In the genomic region with DNA sequence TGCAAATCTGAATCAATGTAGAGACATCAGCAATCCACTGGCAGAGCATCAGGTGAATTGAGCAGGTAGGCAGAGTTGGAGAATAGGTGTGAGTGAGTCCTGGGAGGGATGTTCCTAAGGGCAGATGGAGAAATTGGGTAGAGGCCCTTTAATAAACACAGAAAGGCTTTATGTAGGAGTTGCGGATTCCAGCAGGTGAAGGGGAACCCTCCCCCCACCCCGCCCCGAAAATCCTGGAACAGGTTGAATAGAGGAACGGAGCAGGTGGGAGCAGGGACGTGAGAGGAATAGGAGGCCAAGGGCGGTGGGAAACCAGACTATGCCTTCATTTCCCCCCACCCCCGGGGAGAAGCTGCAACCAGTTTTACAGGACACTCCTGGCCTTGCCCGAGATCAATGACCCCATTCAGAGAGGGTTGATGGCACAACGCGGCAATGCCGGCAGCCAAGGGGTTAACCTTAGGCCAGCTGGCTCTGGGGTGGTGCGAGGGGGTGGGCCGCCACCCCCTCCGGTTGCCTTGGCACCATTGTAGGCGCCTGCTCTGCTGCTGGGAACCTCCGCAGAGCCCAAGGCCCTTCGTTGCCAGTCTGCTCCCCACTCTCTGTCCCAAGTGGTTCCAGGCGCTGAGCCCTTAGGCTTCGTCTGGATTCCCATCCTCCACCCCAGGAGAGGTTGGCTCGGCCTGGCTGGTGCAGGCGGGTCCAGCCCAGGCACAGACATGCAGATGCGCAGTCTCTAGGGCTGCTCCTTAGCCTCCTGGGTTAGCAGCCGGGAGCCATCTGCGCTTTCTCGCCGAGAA, we compare ENCODE assay signal across 8 cellular contexts. TPM values are rescaled to one million over a fixed set of nuclear protein-coding genes. Genes with fewer than 3 reads are reported as not detected.
A peak's percentile ranks its signal among the peaks of the same experiment; 100 is the strongest.
DNase-seq lines count a peak whose midpoint lies in the region; TF ChIP-seq lines count a peak whose summit lies in the region.

No MANE protein-coding gene starts in this region.

- H3K9ac ChIP-seq in duodenal mucosa (ENCODE audit: low read depth in 1 of 2, low read length in 2 of 2) = no peak overlapping the region
- no peak overlapping the region for H3K9ac ChIP-seq in mesenchymal stem cell (ENCODE audit: low read length)

- no peak overlapping the region for H2AK5ac ChIP-seq in mesenchymal stem cell (ENCODE audit: low read length, severe bottlenecking)

- TF ChIP-seq CTCF in tibial artery (IDR thresholded peaks at IDR 0.05) = no peak

- no peak overlapping the region for H2BK15ac ChIP-seq in mesenchymal stem cell (ENCODE audit: low read depth, poor library complexity, severe bottlenecking)

- no peak overlapping the region for H3K4ac ChIP-seq in mesenchymal stem cell (ENCODE audit: low read depth in 1 of 2, low read length in 2 of 2)

- peak overlapping the region; percentile 94 for H3K4me2 ChIP-seq in mesenchymal stem cell (ENCODE audit: low read length, poor library complexity, severe bottlenecking)

- H2AFZ ChIP-seq in mesenchymal stem cell (ENCODE audit: low read depth, low read length) = no peak overlapping the region

- H4K91ac ChIP-seq in mesenchymal stem cell (ENCODE audit: low read length) = no peak overlapping the region

- H3K9me3 Mint-ChIP-seq in activated CD4-positive, alpha-beta T cell treated with anti-CD3 and anti-CD28 coated beads, Interleukin-2, amount 10 ng/mL, durations not matched to agents 24 days and 14 days = no peaks in the 10 kb centered on the region

- H3K18ac ChIP-seq in mesenchymal stem cell (ENCODE audit: low read depth in 1 of 2, low read length in 2 of 2) = peak overlapping the region in 1 of 2 experiments; percentile 18

- peaks cover 3% of the 10 kb centered on the region for H3K4me1 Mint-ChIP-seq in activated CD4-positive, alpha-beta T cell treated with anti-CD3 and anti-CD28 coated beads, Interleukin-2, amount 10 ng/mL, durations not matched to agents 24 days and 14 days

- H3K4me3 ChIP-seq in duodenal mucosa (ENCODE audit: low read depth in 1 of 2, low read length in 2 of 2) (peak overlapping the region; percentile 30 to 32), mesenchymal stem cell (ENCODE audit: insufficient read depth in 1 of 2, low read depth in 1 of 2, low read length in 2 of 2) (peak overlapping the region; percentile 29 to 54), tibial artery (peak overlapping the region; percentile 35 to 49)

- H3K27ac Mint-ChIP-seq in activated CD4-positive, alpha-beta T cell treated with anti-CD3 and anti-CD28 coated beads, Interleukin-2, amount 10 ng/mL, durations not matched to agents 24 days and 14 days = no peak overlapping the region

- H3K79me1 ChIP-seq in mesenchymal stem cell (replicated peaks; ENCODE audit: low read length, poor library complexity, severe bottlenecking) = no peaks in the 10 kb centered on the region

- no peak overlapping the region for H3K14ac ChIP-seq in mesenchymal stem cell (ENCODE audit: low read length in 2 of 2)

- no peak overlapping the region for H4K8ac ChIP-seq in mesenchymal stem cell (ENCODE audit: low read length)

- H3K27ac ChIP-seq in duodenal mucosa (ENCODE audit: low read depth, low read length) (no peak overlapping the region), mesenchymal stem cell (ENCODE audit: low read length, poor library complexity, severe bottlenecking) (no peak overlapping the region), tibial artery (no peak overlapping the region)

- H3K36me3 ChIP-seq in duodenal mucosa (ENCODE audit: control insufficient read depth in 1 of 2, insufficient read depth in 2 of 2, low read length in 2 of 2) (no peaks in the 10 kb centered on the region), mesenchymal stem cell (ENCODE audit: control insufficient read depth in 1 of 2, insufficient read depth in 2 of 2, low read depth in 1 of 2, low read length in 2 of 2) (no peaks in the 10 kb centered on the region), tibial artery (no peaks in the 10 kb centered on the region)

- under 1% methylated on average over 22 of the region's 26 CpGs for WGBS in mesenchymal stem cell

- H3K9me3 ChIP-seq in duodenal mucosa (ENCODE audit: control insufficient read depth in 1 of 2, low read length in 2 of 2) (no peaks in the 10 kb centered on the region), mesenchymal stem cell (ENCODE audit: control insufficient read depth, low read length) (no peaks in the 10 kb centered on the region), tibial artery (no peaks in the 10 kb centered on the region)

- H3K27me3 Mint-ChIP-seq in activated CD4-positive, alpha-beta T cell treated with anti-CD3 and anti-CD28 coated beads, Interleukin-2, amount 10 ng/mL, durations not matched to agents 24 days and 14 days = peaks cover 32% of the 10 kb centered on the region

- peaks cover 6% of the 10 kb centered on the region in 2 donors for H3K4me1 ChIP-seq in duodenal mucosa (ENCODE audit: control insufficient read depth in 1 of 2, insufficient read depth in 2 of 2, low read length in 2 of 2)
- peaks cover 21% of the 10 kb centered on the region for H3K4me1 ChIP-seq in mesenchymal stem cell (ENCODE audit: control insufficient read depth, insufficient read depth, low read depth, low read length)
- H3K4me1 ChIP-seq in tibial artery = peaks cover 0 to 21% (median 17%) of the 10 kb centered on the region in 4 donors

- no peaks in the 10 kb centered on the region for H3K36me3 Mint-ChIP-seq in activated CD4-positive, alpha-beta T cell treated with anti-CD3 and anti-CD28 coated beads, Interleukin-2, amount 10 ng/mL, durations not matched to agents 24 days and 14 days (ENCODE audit: low read depth)

- H3K23ac ChIP-seq in mesenchymal stem cell (ENCODE audit: low read length in 2 of 2) = peak overlapping the region in 1 of 2 experiments; percentile 85

- H3K4me3 Mint-ChIP-seq in activated CD4-positive, alpha-beta T cell treated with anti-CD3 and anti-CD28 coated beads, Interleukin-2, amount 10 ng/mL, durations not matched to agents 24 days and 14 days = peak overlapping the region; percentile 43

- no peak overlapping the region for H2BK120ac ChIP-seq in mesenchymal stem cell (ENCODE audit: low read depth, low read length)

- H2BK5ac ChIP-seq in mesenchymal stem cell (ENCODE audit: low read depth, low read length, poor library complexity, severe bottlenecking) = no peak overlapping the region

- peak; percentile 60 for DNase-seq in activated CD4-positive, alpha-beta T cell treated with anti-CD3 and anti-CD28 coated beads, Interleukin-2, amount 10 ng/mL, durations not matched to agents 24 days and 14 days
- no peak for DNase-seq in activated CD4-positive, alpha-beta T cell treated with anti-CD3 and anti-CD28 coated beads, Interleukin-2, amount 50 U/mL, for 1 hour
- DNase-seq in NCI-H69 (lab: John Stamatoyannopoulos, UW) = peak; percentile 85
- peak; percentile 75 for DNase-seq in mesenchymal stem cell
- no peak for DNase-seq in tibial artery
- no peak for DNase-seq in dedifferentiated amniotic fluid mesenchymal stem cell (ENCODE audit: extremely low spot score)
- no peak for DNase-seq in H4 (ENCODE audit: low spot score)

- H3K27me3 ChIP-seq in duodenal mucosa (ENCODE audit: control insufficient read depth in 1 of 2, insufficient read depth in 2 of 2, low read length in 2 of 2) (peaks cover 2 to 9% of the 10 kb centered on the region in 2 donors), mesenchymal stem cell (ENCODE audit: control insufficient read depth in 1 of 2, insufficient read depth in 1 of 2, low read length in 2 of 2) (peaks cover 61 to 62% of the 10 kb centered on the region in 2 experiments), tibial artery (peaks cover 0 to 66% of the 10 kb centered on the region in 2 donors)

- intact Hi-C loops in activated CD4-positive, alpha-beta T cell treated with anti-CD3 and anti-CD28 coated beads, Interleukin-2, amount 10 ng/mL, durations not matched to agents 24 days and 14 days (cut with micrococcal nuclease) = loop anchor here (2.0 kb wide), 1 partner anchor 17 kb away; the partner anchor contains the start of gene SLC25A39
- intact Hi-C loops in tibial artery (cut with DNase I; ENCODE audit: low total_unique reads) = no loop called here

- no peak overlapping the region for H2BK12ac ChIP-seq in mesenchymal stem cell (ENCODE audit: low read length in 2 of 2)

RNA-seq across cellular contexts. Expression of gene RUNDC3A, which starts 0.8 kb away (rescaled TPM):
- total RNA-seq in activated CD4-positive, alpha-beta T cell treated with anti-CD3 and anti-CD28 coated beads, Interleukin-2, amount 10 ng/mL, durations not matched to agents 24 days and 14 days = 0.42 TPM in 1 of 2 replicates, not detected in the other
- polyA plus RNA-seq in mesenchymal stem cell (2013, experiment 1 of 2) = 0.12 TPM
- polyA plus RNA-seq in mesenchymal stem cell (2013, experiment 2 of 2) = 0.10 TPM
- not detected in 2 replicates for total RNA-seq in H4 (2014; rRNA removed; shearing (Covaris generic))

RNA-seq across cellular contexts. Expression of gene SLC25A39, which starts 17.0 kb away (rescaled TPM):
- total RNA-seq in activated CD4-positive, alpha-beta T cell treated with anti-CD3 and anti-CD28 coated beads, Interleukin-2, amount 10 ng/mL, durations not matched to agents 24 days and 14 days = 172 TPM in 2 replicates
- 67.0 TPM for polyA plus RNA-seq in mesenchymal stem cell (2013, experiment 1 of 2)
- 68.4 TPM for polyA plus RNA-seq in mesenchymal stem cell (2013, experiment 2 of 2)
- 90.3 and 108 TPM in 2 replicates for total RNA-seq in H4 (2014; rRNA removed; shearing (Covaris generic))

RNA-seq across cellular contexts. Expression of gene GRN, which starts 37.5 kb away (rescaled TPM):
- total RNA-seq in activated CD4-positive, alpha-beta T cell treated with anti-CD3 and anti-CD28 coated beads, Interleukin-2, amount 10 ng/mL, durations not matched to agents 24 days and 14 days = 33.0 and 34.6 TPM in 2 replicates
- 475 TPM for polyA plus RNA-seq in mesenchymal stem cell (2013, experiment 1 of 2)
- 458 TPM for polyA plus RNA-seq in mesenchymal stem cell (2013, experiment 2 of 2)
- 97.6 and 134 TPM in 2 replicates for total RNA-seq in H4 (2014; rRNA removed; shearing (Covaris generic))

RNA-seq across cellular contexts. Expression of gene SLC4A1, which starts 39.7 kb away (rescaled TPM):
- total RNA-seq in activated CD4-positive, alpha-beta T cell treated with anti-CD3 and anti-CD28 coated beads, Interleukin-2, amount 10 ng/mL, durations not matched to agents 24 days and 14 days = not detected in 2 replicates
- not detected for polyA plus RNA-seq in mesenchymal stem cell (2013, experiment 1 of 2)
- polyA plus RNA-seq in mesenchymal stem cell (2013, experiment 2 of 2) = not detected
- total RNA-seq in H4 (2014; rRNA removed; shearing (Covaris generic)) = not detected in 2 replicates

RNA-seq across cellular contexts. Expression of gene FAM171A2, which starts 56.1 kb away (rescaled TPM):
- 0.21 and 0.26 TPM in 2 replicates for total RNA-seq in activated CD4-positive, alpha-beta T cell treated with anti-CD3 and anti-CD28 coated beads, Interleukin-2, amount 10 ng/mL, durations not matched to agents 24 days and 14 days
- polyA plus RNA-seq in mesenchymal stem cell (2013, experiment 1 of 2) = 5.8 TPM
- polyA plus RNA-seq in mesenchymal stem cell (2013, experiment 2 of 2) = 5.3 TPM
- total RNA-seq in H4 (2014; rRNA removed; shearing (Covaris generic)) = 3.4 and 6.5 TPM in 2 replicates

Comparison
In these comparisons a context has a peak if more than half of its experiments do, and no peak if none do; other contexts are left out.
1. DNase-seq: peak in activated CD4-positive, alpha-beta T cell treated with anti-CD3 and anti-CD28 coated beads, Interleukin-2, amount 10 ng/mL, durations not matched to agents 24 days and 14 days (single experiment), NCI-H69 (single experiment) and mesenchymal stem cell (single experiment); none in activated CD4-positive, alpha-beta T cell treated with anti-CD3 and anti-CD28 coated beads, Interleukin-2, amount 50 U/mL, for 1 hour (single experiment), tibial artery (0 of 2), dedifferentiated amniotic fluid mesenchymal stem cell (single experiment) and H4 (single experiment).
2. Peak in every context shown above with its lines, with median percentiles within 50 percentile points of each other: H3K4me3 ChIP-seq.